Comparison of ENCODE assay signal across 12 cellular contexts in genomic region chr3:42119558-42120355, GRCh38. TPM values are rescaled to one million over a fixed set of nuclear protein-coding genes. Genes with fewer than 3 reads are reported as not detected.
DNase-seq lines count a peak whose midpoint lies in the region; ATAC-seq and TF ChIP-seq lines count a peak whose summit lies in the region.
"Had no signal": no experiment of that assay in that cellular context is flagged by ENCODE, and none has a peak within 500 bp of the region (broad histone marks: within the 10 kb centered on the region; RNA-seq: fewer than 3 reads in every experiment).

No MANE protein-coding gene starts in this region.

- intact Hi-C loops in psoas muscle (cut with DNase I), result loop anchor here (2.0 to 10.0 kb wide), 3 partner anchors 71 to 325 kb away; no protein-coding TSS in a partner anchor

- DNase-seq in EH (ENCODE audit: low read depth) (peak; percentile 18), dermis microvascular lymphatic vessel endothelial cell (ENCODE audit: low read depth in 2 of 2) (peak; percentile 71 to 95), psoas muscle (no peak), islet precursor cell (no peak), dedifferentiated amniotic fluid mesenchymal stem cell (ENCODE audit: extremely low spot score) (no peak)
- no peak for DNase-seq in activated CD4-positive, CD25-positive, alpha-beta regulatory T cell (lab: John Stamatoyannopoulos, UW)
- DNase-seq: activated gamma-delta T cell treated with Interleukin-2 at 50 U/mL for 16 hours; CD8-positive, alpha-beta T cell; stimulated activated CD4-positive, alpha-beta T cell treated with anti-CD3 and anti-CD28 coated beads, Interleukin-4, amount 100 ng/mL, for 24 hours; stimulated activated naive CD8-positive, alpha-beta T cell treated with anti-CD3 and anti-CD28 coated beads, Interleukin-15, amount 100 ng/mL, for 72 hours had no signal

- H3K4me1 ChIP-seq in OCI-LY1 (ENCODE audit: insufficient read depth, low read length, severe bottlenecking) (peaks cover 59% of the 10 kb centered on the region), psoas muscle (peaks cover 75% of the 10 kb centered on the region)

- H3F3A ChIP-seq in OCI-LY1 (ENCODE audit: insufficient read depth, low read length), result no peaks in the 10 kb centered on the region; the same call in 1 of the 2 replicates

- H3K27me3 ChIP-seq in OCI-LY1 (ENCODE audit: insufficient read depth, low read length), result no peaks in the 10 kb centered on the region
- no peaks in the 10 kb centered on the region for H3K27me3 ChIP-seq in psoas muscle (ENCODE audit: insufficient read depth in 3 of 3, low read length in 2 of 3)

- H3K4me3 ChIP-seq in OCI-LY1 (ENCODE audit: low read depth, low read length, poor library complexity, severe bottlenecking), result no peak overlapping the region
- H3K4me3 ChIP-seq in psoas muscle, result no peak overlapping the region

- H3K9me2 ChIP-seq in OCI-LY1 (ENCODE audit: low read depth, low read length), result no peaks in the 10 kb centered on the region

- H3K4me2 ChIP-seq in OCI-LY1 (ENCODE audit: low read length), result no peak overlapping the region

- ATAC-seq in psoas muscle, result no peak
- ATAC-seq in GM19395 (IDR thresholded peaks at IDR 0.05; ENCODE audit: unreplicated experiment), result no peak
- ATAC-seq: CD8-positive, alpha-beta T cell had no signal

- WGBS in psoas muscle, 3 donors, result 62 to 67% (median 66%) methylated on average over 7 of the region's 7 CpGs

- no peak for TF ChIP-seq CTCF in OCI-LY1 (IDR thresholded peaks at IDR 0.05; ENCODE audit: low read length)
- TF ChIP-seq CTCF in psoas muscle (IDR thresholded peaks at IDR 0.05), result no peak

- H4K20me1 ChIP-seq in OCI-LY1 (ENCODE audit: insufficient read depth, low read length), result no peaks in the 10 kb centered on the region

- no peak overlapping the region; the same call in 1 of the 2 replicates for H3K9ac ChIP-seq in OCI-LY1 (ENCODE audit: low read length)

- peak overlapping the region; percentile 72 for H3K27ac ChIP-seq in OCI-LY1 (ENCODE audit: low read depth, low read length, poor library complexity, severe bottlenecking)
- H3K27ac ChIP-seq in psoas muscle, result peak overlapping the region; percentile 48

- H3K9me3 ChIP-seq in OCI-LY1 (ENCODE audit: low read length) (no peaks in the 10 kb centered on the region), psoas muscle (no peaks in the 10 kb centered on the region)

- no peak overlapping the region for H2AFZ ChIP-seq in OCI-LY1 (ENCODE audit: low read length)

- H3K79me2 ChIP-seq in OCI-LY1 (ENCODE audit: insufficient read depth, low read length), result peaks cover 13% of the 10 kb centered on the region; the same call in 1 of the 2 replicates

- H3K36me3 ChIP-seq in OCI-LY1 (ENCODE audit: insufficient read depth, low read length) (peaks cover 11% of the 10 kb centered on the region), psoas muscle (ENCODE audit: insufficient read depth in 1 of 2, low read depth in 1 of 2) (no peaks in the 10 kb centered on the region)

RNA-seq across cellular contexts. Expression of gene TRAK1, which starts 28.6 kb away (rescaled TPM):
- total RNA-seq in dermis microvascular lymphatic vessel endothelial cell (33.0 and 35.0 TPM in 2 replicates), psoas muscle (100 to 1,000 TPM in 3 of 4 donors, 10 to 100 TPM in 1; 94.8 to 128 (median 120) TPM)
- 10 to 100 TPM; 30.8 to 68.2 (median 45.2) TPM for polyA plus RNA-seq in psoas muscle

Comparison
In these comparisons a context has a peak if more than half of its experiments do, and no peak if none do; other contexts are left out.
1. DNase-seq: peak in EH (single experiment) and dermis microvascular lymphatic vessel endothelial cell (2 of 2); none in psoas muscle (0 of 2), islet precursor cell (single experiment), activated CD4-positive, CD25-positive, alpha-beta regulatory T cell (0 of 4) and dedifferentiated amniotic fluid mesenchymal stem cell (single experiment).